In the genomic region with DNA sequence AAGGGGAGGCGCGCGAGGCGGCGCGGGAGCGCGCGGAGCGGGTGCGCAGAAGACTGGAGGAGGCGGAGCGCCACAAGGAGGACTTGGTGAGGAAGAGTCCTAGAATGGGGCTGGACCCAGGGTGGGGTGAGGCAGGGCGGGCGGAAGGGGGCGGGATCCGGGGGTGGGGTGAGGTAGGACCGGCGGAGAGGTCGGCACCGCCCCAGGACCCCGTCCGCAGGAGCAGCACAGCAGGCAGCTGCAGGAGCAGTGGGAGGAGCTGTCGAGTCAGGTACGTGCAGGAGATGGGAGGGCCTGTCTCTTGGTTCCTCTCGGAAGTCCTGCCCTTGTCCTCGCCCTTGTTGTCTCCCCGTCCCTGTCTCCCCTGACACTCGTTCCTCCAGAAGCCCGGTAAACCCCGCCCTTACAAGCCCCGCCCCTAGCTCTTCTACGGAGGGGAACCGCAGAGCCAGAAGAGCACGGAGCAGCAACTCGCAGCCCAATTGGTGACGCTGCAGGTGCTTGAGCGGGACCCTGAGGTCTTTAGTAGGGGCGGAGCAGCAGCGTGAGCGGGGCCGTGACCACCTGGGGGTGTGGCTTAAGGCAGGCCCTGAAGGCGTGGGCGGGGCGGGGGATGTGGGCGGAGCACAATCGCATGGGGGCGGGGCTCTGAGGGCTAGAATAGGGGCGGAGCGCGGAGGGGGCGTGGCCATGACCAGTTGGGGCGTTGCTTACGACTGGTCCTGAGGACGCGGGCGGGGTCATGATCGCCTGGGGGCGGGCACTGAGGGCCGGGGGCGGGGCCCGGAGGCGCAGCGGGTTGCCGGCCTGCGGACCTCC, we compare ENCODE assay signal across 7 cellular contexts. TPM values are rescaled to one million over a fixed set of nuclear protein-coding genes. Genes with fewer than 3 reads are reported as not detected.
DNase-seq lines count a peak whose midpoint lies in the region; ATAC-seq, FAIRE-seq and TF ChIP-seq lines count a peak whose summit lies in the region.
"Not testable (repeated sequence)": the region's sequence is repeated elsewhere in the genome, so short reads cannot be mapped to it uniquely, and the experiment has no call there.

No MANE protein-coding gene starts in this region.

- not testable (repeated sequence) for H3K4me1 ChIP-seq in lower lobe of right lung

- not testable (repeated sequence) for H3K36me3 Mint-ChIP-seq in activated T-cell treated with anti-CD3 and anti-CD28 coated beads, Interleukin-2, amount 50 U/mL, for 24 hours (ENCODE audit: low read depth); endothelial cell (ENCODE audit: low read depth, unreplicated experiment)

- ATAC-seq in GM19372 (IDR thresholded peaks at IDR 0.05; ENCODE audit: low read depth, unreplicated experiment): peak; percentile 77
- peak; percentile 64 for ATAC-seq in HG03045 (IDR thresholded peaks at IDR 0.05; ENCODE audit: unreplicated experiment)
- ATAC-seq in lower lobe of right lung: peak; percentile 97 to 98

- intact Hi-C loops in lower lobe of right lung (cut with DNase I): not testable (repeated sequence)

- FAIRE-seq in RCC 7860 (lab: Jason Lieb, UNC): not testable (repeated sequence)

- not testable (repeated sequence) for H3K27ac Mint-ChIP-seq in activated T-cell treated with anti-CD3 and anti-CD28 coated beads, Interleukin-2, amount 50 U/mL, for 24 hours; endothelial cell (ENCODE audit: unreplicated experiment)

- peak overlapping the region; percentile 42 for H3K4me3 ChIP-seq in lower lobe of right lung

- H3K9me3 Mint-ChIP-seq in activated T-cell treated with anti-CD3 and anti-CD28 coated beads, Interleukin-2, amount 50 U/mL, for 24 hours; endothelial cell (ENCODE audit: unreplicated experiment): not testable (repeated sequence)

- not testable (repeated sequence) for H3K27me3 Mint-ChIP-seq in activated T-cell treated with anti-CD3 and anti-CD28 coated beads, Interleukin-2, amount 50 U/mL, for 24 hours; endothelial cell (ENCODE audit: unreplicated experiment)

- H3K27ac ChIP-seq in lower lobe of right lung: not testable (repeated sequence)

- DNase-seq in RCC 7860 (ENCODE audit: low spot score) (peak; percentile 43), endothelial cell (ENCODE audit: low spot score) (peak; percentile 89), lower lobe of right lung (peak; percentile 93)
- peak; percentile 87 for DNase-seq in activated T-cell treated with anti-CD3 and anti-CD28 coated beads, Interleukin-2, amount 50 U/mL, for 24 hours
- peak; percentile 85 to 92 for DNase-seq in stimulated activated CD4-positive, alpha-beta T cell treated with anti-CD3 and anti-CD28 coated beads, Interleukin-1b, Interleukin-23, amount 100 ng/mL, for 4 hours (ENCODE audit: low read depth in 2 of 2)

- H3K4me1 Mint-ChIP-seq in activated T-cell treated with anti-CD3 and anti-CD28 coated beads, Interleukin-2, amount 50 U/mL, for 24 hours (ENCODE audit: low read depth); endothelial cell (ENCODE audit: unreplicated experiment): not testable (repeated sequence)

- not testable (repeated sequence) for H3K27me3 ChIP-seq in lower lobe of right lung (ENCODE audit: low read depth)

- not testable (repeated sequence) for H3K9me3 ChIP-seq in lower lobe of right lung

- H3K4me3 Mint-ChIP-seq in activated T-cell treated with anti-CD3 and anti-CD28 coated beads, Interleukin-2, amount 50 U/mL, for 24 hours; endothelial cell (ENCODE audit: unreplicated experiment): not testable (repeated sequence)

- not testable (repeated sequence) for TF ChIP-seq CTCF in endothelial cell (IDR thresholded peaks at IDR 0.05; ENCODE audit: unreplicated experiment); lower lobe of right lung (IDR thresholded peaks at IDR 0.05)

- H3K36me3 ChIP-seq in lower lobe of right lung: not testable (repeated sequence)

RNA-seq across cellular contexts. Expression of gene TMEM191B, which starts 1.2 kb away (rescaled TPM):
- total RNA-seq in endothelial cell (ENCODE audit: unreplicated experiment): 1.3 TPM
- total RNA-seq in lower lobe of right lung: 7.6 TPM

RNA-seq across cellular contexts. Expression of gene GGTLC3, which starts 10.8 kb away (rescaled TPM):
- total RNA-seq in endothelial cell (ENCODE audit: unreplicated experiment) (0.56 TPM), lower lobe of right lung (8.0 TPM)

Comparison
In these comparisons a context has a peak if more than half of its experiments do, and no peak if none do; other contexts are left out.
1. DNase-seq: peak in every context shown above with its lines; median percentile 93 in lower lobe of right lung; 89 in endothelial cell; 88 in stimulated activated CD4-positive, alpha-beta T cell treated with anti-CD3 and anti-CD28 coated beads, Interleukin-1b, Interleukin-23, amount 100 ng/mL, for 4 hours; 87 in activated T-cell treated with anti-CD3 and anti-CD28 coated beads, Interleukin-2, amount 50 U/mL, for 24 hours; 43 in RCC 7860.